In genomic region chr5:68342693-68343092, GRCh38 we compare ENCODE assay signal across 17 cellular contexts.
DNase-seq lines count a peak whose midpoint lies in the region; ATAC-seq and TF ChIP-seq lines count a peak whose summit lies in the region.
"Had no signal": no experiment of that assay in that cellular context is flagged by ENCODE, and none has a peak within 500 bp of the region (broad histone marks: within the 10 kb centered on the region; RNA-seq: fewer than 3 reads in every experiment).

No MANE protein-coding gene starts in this region.

- no peaks in the 10 kb centered on the region for H3K27me3 ChIP-seq in breast epithelium
- no peaks in the 10 kb centered on the region for H3K27me3 ChIP-seq in esophagus squamous epithelium
- H3K27me3 ChIP-seq in right cardiac atrium (ENCODE audit: control insufficient read depth, insufficient read depth) = no peaks in the 10 kb centered on the region
- no peaks in the 10 kb centered on the region for H3K27me3 ChIP-seq in vagina

- H3K9me3 ChIP-seq in breast epithelium = no peaks in the 10 kb centered on the region
- no peaks in the 10 kb centered on the region for H3K9me3 ChIP-seq in esophagus squamous epithelium
- no peaks in the 10 kb centered on the region for H3K9me3 ChIP-seq in right cardiac atrium (ENCODE audit: control insufficient read depth, low read length)
- H3K9me3 ChIP-seq in vagina = no peaks in the 10 kb centered on the region
- H3K9me3 ChIP-seq: HAP-1 had no signal

- no peaks in the 10 kb centered on the region for H3K9me3 Mint-ChIP-seq in MCF 10A (ENCODE audit: unreplicated experiment)

- H3K27ac Mint-ChIP-seq in MCF 10A (ENCODE audit: low read depth, unreplicated experiment) = peak overlapping the region; percentile 94

- CTCF ChIA-PET in MCF 10A (lab: Yijun Ruan, JAX) = interaction anchor here (0.5 to 2.0 kb wide), 7 partner anchors 8 to 821 kb away, joined by 3 to 12 read pairs (median 5); no protein-coding TSS in a partner anchor

- ATAC-seq in right cardiac atrium = peak; percentile 25 to 64
- ATAC-seq in HG03521 (IDR thresholded peaks at IDR 0.05; ENCODE audit: unreplicated experiment) = no peak
- ATAC-seq in GM18867 (IDR thresholded peaks at IDR 0.05; ENCODE audit: unreplicated experiment) = no peak

- TF ChIP-seq POLR2A in breast epithelium (IDR thresholded peaks at IDR 0.05) (no peak), esophagus squamous epithelium (IDR thresholded peaks at IDR 0.05) (no peak), vagina (IDR thresholded peaks at IDR 0.05) (no peak)

- intact Hi-C loops in MCF 10A (cut with micrococcal nuclease) = loop anchor here (1.0 kb wide), 1 partner anchor 8 kb away; no protein-coding TSS in a partner anchor
- intact Hi-C loops in breast epithelium (cut with DNase I; ENCODE audit: low total_unique reads) = no loop called here
- intact Hi-C loops in esophagus squamous epithelium (cut with DNase I) = no loop called here
- intact Hi-C loops in right cardiac atrium (cut with DNase I) = no loop called here
- intact Hi-C loops in vagina (cut with DNase I) = no loop called here

- 100% methylated on average over 1 of the region's 1 CpG for WGBS in esophagus squamous epithelium, 2 donors
- 54% methylated on average over 1 of the region's 1 CpG for WGBS in right cardiac atrium

- DNase-seq in MCF 10A (ENCODE audit: unreplicated experiment) (no peak), breast epithelium (ENCODE audit: low spot score in 2 of 2) (no peak), esophagus squamous epithelium (lab: John Stamatoyannopoulos, UW) (no peak), right cardiac atrium (no peak), vagina (ENCODE audit: extremely low spot score in 2 of 2) (no peak), globus pallidus (ENCODE audit: low spot score) (no peak)
- DNase-seq: Kasumi-1, NCI-H1417, NCI-H1930, NCI-H2171, NCI-H774, SHP77 had no signal

- H3K27me3 Mint-ChIP-seq in MCF 10A (ENCODE audit: insufficient read depth, unreplicated experiment) = no peaks in the 10 kb centered on the region

- H3K4me1 ChIP-seq in breast epithelium (peaks cover 0 to 5% of the 10 kb centered on the region in 2 donors), esophagus squamous epithelium (peaks cover 9 to 26% (median 20%) of the 10 kb centered on the region in 3 donors), right cardiac atrium (ENCODE audit: control insufficient read depth, insufficient read depth, low read length) (peaks cover 6% of the 10 kb centered on the region), vagina (peaks cover 23% of the 10 kb centered on the region)
- H3K4me1 ChIP-seq: HAP-1 had no signal

- no peak overlapping the region for H3K4me3 ChIP-seq in breast epithelium
- H3K4me3 ChIP-seq in esophagus squamous epithelium = no peak overlapping the region
- H3K4me3 ChIP-seq in right cardiac atrium (ENCODE audit: low read length) = no peak overlapping the region
- H3K4me3 ChIP-seq in vagina = no peak overlapping the region
- H3K4me3 ChIP-seq: HAP-1, PC-9 had no signal

- POLR2A ChIA-PET in MCF 10A (lab: Yijun Ruan, JAX) = interaction anchor here (0.7 to 2.6 kb wide), 12 partner anchors 10 to 101 kb away, joined by 3 to 9 read pairs (median 4); no protein-coding TSS in a partner anchor

- TF ChIP-seq CTCF in MCF 10A (IDR thresholded peaks at IDR 0.05; ENCODE audit: unreplicated experiment) = no peak
- no peak for TF ChIP-seq CTCF in breast epithelium (IDR thresholded peaks at IDR 0.05)
- no peak for TF ChIP-seq CTCF in esophagus squamous epithelium (IDR thresholded peaks at IDR 0.05)
- TF ChIP-seq CTCF in vagina (IDR thresholded peaks at IDR 0.05) = no peak

- H3K27ac ChIP-seq in breast epithelium = peak overlapping the region in 1 of 2 donors; percentile 44
- peak overlapping the region in 3 of 4 donors; percentile 76 to 78 (median 76) for H3K27ac ChIP-seq in esophagus squamous epithelium
- H3K27ac ChIP-seq in right cardiac atrium (ENCODE audit: low read length) = peak overlapping the region; percentile 49
- H3K27ac ChIP-seq in vagina = peak overlapping the region; percentile 48
- H3K27ac ChIP-seq: 22Rv1 had no signal

- peaks cover 38% of the 10 kb centered on the region for H3K4me1 Mint-ChIP-seq in MCF 10A (ENCODE audit: insufficient read depth, unreplicated experiment)

- no peaks in the 10 kb centered on the region for H3K36me3 Mint-ChIP-seq in MCF 10A (ENCODE audit: insufficient read depth, unreplicated experiment)

- no peaks in the 10 kb centered on the region for H3K36me3 ChIP-seq in breast epithelium
- no peaks in the 10 kb centered on the region for H3K36me3 ChIP-seq in esophagus squamous epithelium
- H3K36me3 ChIP-seq in vagina = no peaks in the 10 kb centered on the region
- H3K36me3 ChIP-seq: HAP-1 had no signal

- BruUV-seq in MCF 10A (replicated peaks; lab: Mats Ljungman, UMichigan) = no TSS peak

- no peak overlapping the region for H3K4me3 Mint-ChIP-seq in MCF 10A (ENCODE audit: unreplicated experiment)

Comparison
In these comparisons a context has a peak if more than half of its experiments do, and no peak if none do; other contexts are left out.
1. ATAC-seq: peak in right cardiac atrium (2 of 2); none in HG03521 (single experiment) and GM18867 (single experiment).